ENCODE assay signal across 9 cellular contexts in genomic region chr5:149583394-149583793, GRCh38. TPM values are rescaled to one million over a fixed set of nuclear protein-coding genes. Genes with fewer than 3 reads are reported as not detected.
DNase-seq lines count a peak whose midpoint lies in the region; ATAC-seq and TF ChIP-seq lines count a peak whose summit lies in the region.
"Had no signal": no experiment of that assay in that cellular context is flagged by ENCODE, and none has a peak within 500 bp of the region (broad histone marks: within the 10 kb centered on the region; RNA-seq: fewer than 3 reads in every experiment).

No MANE protein-coding gene starts in this region.

- H3K36me3 ChIP-seq in mucosa of stomach (ENCODE audit: control insufficient read depth, insufficient read depth, low read length) (no peaks in the 10 kb centered on the region), upper lobe of right lung (no peaks in the 10 kb centered on the region), MM.1S (replicated peaks; ENCODE audit: insufficient read depth, low read length) (no peaks in the 10 kb centered on the region)

- H3K27ac ChIP-seq in epithelial cell of prostate (peak overlapping the region; percentile 83), upper lobe of right lung (peak overlapping the region; percentile 47), MM.1S (ENCODE audit: low read length) (no peak overlapping the region)

- intact Hi-C loops in upper lobe of right lung (cut with DNase I): no loop called here

- no peaks in the 10 kb centered on the region for H3K9me2 ChIP-seq in MM.1S (replicated peaks; ENCODE audit: insufficient read depth, low read length)

- H3K9me3 ChIP-seq in mucosa of stomach (ENCODE audit: control insufficient read depth, low read length) (no peaks in the 10 kb centered on the region), upper lobe of right lung (no peaks in the 10 kb centered on the region), MM.1S (replicated peaks; ENCODE audit: insufficient read depth, low read length) (no peaks in the 10 kb centered on the region)

- H3K27me3 ChIP-seq in mucosa of stomach (ENCODE audit: control insufficient read depth, insufficient read depth, low read length) (no peaks in the 10 kb centered on the region), upper lobe of right lung (no peaks in the 10 kb centered on the region), MM.1S (replicated peaks; ENCODE audit: insufficient read depth, low read length) (no peaks in the 10 kb centered on the region)

- ATAC-seq in upper lobe of right lung (peak; percentile 48), GM21390 (IDR thresholded peaks at IDR 0.05; ENCODE audit: unreplicated experiment) (no peak), GM21360 (IDR thresholded peaks at IDR 0.05; ENCODE audit: unreplicated experiment) (no peak)

- no peaks in the 10 kb centered on the region; the same call in 1 of the 2 replicates for H3F3A ChIP-seq in MM.1S (ENCODE audit: insufficient read depth, low read length)

- H3K9ac ChIP-seq in mucosa of stomach (ENCODE audit: low read length) (peak overlapping the region; percentile 38), MM.1S (ENCODE audit: low read length) (no peak overlapping the region)

- TF ChIP-seq CTCF in upper lobe of right lung (IDR thresholded peaks at IDR 0.05): no peak
- TF ChIP-seq CTCF in MM.1S (IDR thresholded peaks at IDR 0.05; ENCODE audit: low read length): no peak

- H3K4me2 ChIP-seq in MM.1S (ENCODE audit: low read depth, low read length): no peak overlapping the region

- H3K79me2 ChIP-seq in MM.1S (ENCODE audit: low read length): no peaks in the 10 kb centered on the region

- H4K20me1 ChIP-seq in MM.1S (ENCODE audit: insufficient read depth, low read length): no peaks in the 10 kb centered on the region

- H3K4me3 ChIP-seq in mucosa of stomach (ENCODE audit: low read length): no peak overlapping the region
- no peak overlapping the region for H3K4me3 ChIP-seq in upper lobe of right lung
- no peak overlapping the region for H3K4me3 ChIP-seq in MM.1S (ENCODE audit: low read length)

- no peak overlapping the region for H2AFZ ChIP-seq in MM.1S (ENCODE audit: low read length)

- DNase-seq in NCI-H2081 (lab: John Stamatoyannopoulos, UW) (peak; percentile 1 to 70), NCI-H2081 treated with DMSO at 0.1 percent for 48 hours (lab: John Stamatoyannopoulos, UW) (no peak), epithelial cell of prostate (ENCODE audit: low read depth, low spot score) (no peak), upper lobe of right lung (no peak), MM.1S (no peak)
- DNase-seq: activated CD4-positive, alpha-beta memory T cell treated with anti-CD3 and anti-CD28 coated beads for 36 hours had no signal

- H3K4me1 ChIP-seq in mucosa of stomach (ENCODE audit: control insufficient read depth, insufficient read depth, low read length) (peaks cover 39% of the 10 kb centered on the region), upper lobe of right lung (peaks cover 36% of the 10 kb centered on the region), MM.1S (ENCODE audit: low read length) (peaks cover 5% of the 10 kb centered on the region; the same call in 1 of the 2 replicates)

RNA-seq across cellular contexts. Expression of gene ARHGEF37, which starts 2.1 kb away (rescaled TPM):
- total RNA-seq in upper lobe of right lung: 13.3 TPM

RNA-seq across cellular contexts. Expression of gene CSNK1A1, which starts 32.2 kb away (rescaled TPM):
- 191 TPM for total RNA-seq in upper lobe of right lung

Comparison
In these comparisons a context has a peak if more than half of its experiments do, and no peak if none do; other contexts are left out.
1. DNase-seq: peak in NCI-H2081 (2 of 2); none in NCI-H2081 treated with DMSO at 0.1 percent for 48 hours (single experiment), epithelial cell of prostate (single experiment), upper lobe of right lung (single experiment) and MM.1S (single experiment).